ENCODE assay signal across 8 cellular contexts in genomic region chr7:94395141-94396041, GRCh38. TPM values are rescaled to one million over a fixed set of nuclear protein-coding genes. Genes with fewer than 3 reads are reported as not detected.
DNase-seq lines count a peak whose midpoint lies in the region; ATAC-seq, FAIRE-seq and TF ChIP-seq lines count a peak whose summit lies in the region.

No MANE protein-coding gene starts in this region.

- peaks cover 4% of the 10 kb centered on the region; the same call in 1 of the 2 replicates for H3K27me3 ChIP-seq in BE2C

- H3K27ac Mint-ChIP-seq in T-helper 2 cell treated with Interferon-gamma antibody and Interleukin-4, amounts not matched to agents 5 μg/mL and 100 μg/mL, for 36 hours, result no peak overlapping the region

- TF ChIP-seq CTCF in BE2C (IDR thresholded peaks at IDR 0.05; ENCODE audit: low read depth, low read length) (peak; percentile 85), epithelial cell of esophagus (IDR thresholded peaks at IDR 0.05; ENCODE audit: insufficient read depth, low read depth, low read length, missing control alignments) (peak; percentile 79)

- no peaks in the 10 kb centered on the region for H3K9me3 Mint-ChIP-seq in T-helper 2 cell treated with Interferon-gamma antibody and Interleukin-4, amounts not matched to agents 5 μg/mL and 100 μg/mL, for 36 hours

- DNase-seq in BE2C (peak; percentile 39), GM18507 (ENCODE audit: extremely low spot score, insufficient read length, low read depth) (peak; percentile 15), NCI-H1436 (lab: John Stamatoyannopoulos, UW) (peak; percentile 27), epithelial cell of esophagus (ENCODE audit: low read depth) (peak; percentile 88), midbrain (lab: John Stamatoyannopoulos, UW) (peak; percentile 32), cortex of kidney (lab: John Stamatoyannopoulos, UW) (no peak)
- peak; percentile 42 for DNase-seq in T-helper 2 cell treated with Interferon-gamma antibody and Interleukin-4, amounts not matched to agents 5 μg/mL and 100 μg/mL, for 36 hours (ENCODE audit: low spot score)

- H3K4me3 ChIP-seq in BE2C (ENCODE audit: low read depth, low read length) (no peak overlapping the region), epithelial cell of esophagus (ENCODE audit: low read length) (no peak overlapping the region)

- no peaks in the 10 kb centered on the region for H3K36me3 ChIP-seq in BE2C

- H3K4me1 ChIP-seq in BE2C, result no peaks in the 10 kb centered on the region

- no peaks in the 10 kb centered on the region for H3K9me3 ChIP-seq in BE2C

- H3K27me3 Mint-ChIP-seq in T-helper 2 cell treated with Interferon-gamma antibody and Interleukin-4, amounts not matched to agents 5 μg/mL and 100 μg/mL, for 36 hours (ENCODE audit: low read depth), result peaks cover 3% of the 10 kb centered on the region

- ATAC-seq in HG02884 (IDR thresholded peaks at IDR 0.05; ENCODE audit: unreplicated experiment), result peak; percentile 71

- H3K4me1 Mint-ChIP-seq in T-helper 2 cell treated with Interferon-gamma antibody and Interleukin-4, amounts not matched to agents 5 μg/mL and 100 μg/mL, for 36 hours (ENCODE audit: low read depth), result peaks cover 26% of the 10 kb centered on the region

- no peaks in the 10 kb centered on the region for H3K36me3 Mint-ChIP-seq in T-helper 2 cell treated with Interferon-gamma antibody and Interleukin-4, amounts not matched to agents 5 μg/mL and 100 μg/mL, for 36 hours (ENCODE audit: low read depth)

- peak; percentile 86 for FAIRE-seq in GM18507 (lab: Jason Lieb, UNC)

- peak overlapping the region; percentile 76 for H3K4me3 Mint-ChIP-seq in T-helper 2 cell treated with Interferon-gamma antibody and Interleukin-4, amounts not matched to agents 5 μg/mL and 100 μg/mL, for 36 hours

RNA-seq across cellular contexts. Expression of gene COL1A2, which starts 0.7 kb away (rescaled TPM):
- not detected for polyA plus RNA-seq in BE2C (2012; ENCODE audit: insufficient read depth, insufficient read length, low read depth)
